In genomic region chr5:55308254-55308836, GRCh38 we compare ENCODE assay signal across 8 cellular contexts. TPM values are rescaled to one million over a fixed set of nuclear protein-coding genes. Genes with fewer than 3 reads are reported as not detected.
DNase-seq lines count a peak whose midpoint lies in the region; ATAC-seq and TF ChIP-seq lines count a peak whose summit lies in the region.

No MANE protein-coding gene starts in this region.

- H3K9me3 Mint-ChIP-seq in osteocyte (ENCODE audit: unreplicated experiment): no peaks in the 10 kb centered on the region

- H3K4me3 Mint-ChIP-seq in osteocyte (ENCODE audit: unreplicated experiment): no peak overlapping the region

- no peaks in the 10 kb centered on the region for H3K27me3 Mint-ChIP-seq in osteocyte (ENCODE audit: unreplicated experiment)

- TF ChIP-seq POLR2A in erythroblast (IDR thresholded peaks at IDR 0.05; ENCODE audit: low read length): no peak

- DNase-seq in activated CD8-positive, alpha-beta memory T cell treated with anti-CD3 and anti-CD28 coated beads, Interleukin-2, amount 50 U/mL, for 48 hours: peak; percentile 58
- no peak for DNase-seq in activated CD8-positive, alpha-beta memory T cell treated with anti-CD3 and anti-CD28 coated beads, Interleukin-2, amount 50 U/mL, for 4 hours
- DNase-seq in erythroblast (lab: John Stamatoyannopoulos, UW) (peak; percentile 70 to 75), osteocyte (ENCODE audit: extremely low spot score, unreplicated experiment) (no peak)

- no peak overlapping the region for H3K27ac Mint-ChIP-seq in osteocyte (ENCODE audit: unreplicated experiment)

- H3K36me3 Mint-ChIP-seq in osteocyte (ENCODE audit: unreplicated experiment): peaks cover 3% of the 10 kb centered on the region

- ATAC-seq in HG03025 (IDR thresholded peaks at IDR 0.05; ENCODE audit: low FRiP score, unreplicated experiment) (peak; percentile 3), SK-N-SH treated with all-trans-retinoic acid at 6 μM for 48 hours (peak; percentile 28), HG02884 (IDR thresholded peaks at IDR 0.05; ENCODE audit: unreplicated experiment) (no peak), GM21423 (IDR thresholded peaks at IDR 0.05; ENCODE audit: unreplicated experiment) (no peak)

- TF ChIP-seq CTCF in osteocyte (IDR thresholded peaks at IDR 0.05): peak; percentile 25

- H3K4me1 Mint-ChIP-seq in osteocyte (ENCODE audit: unreplicated experiment): peaks cover 18% of the 10 kb centered on the region

TF ChIP-seq in SK-N-SH treated with all-trans-retinoic acid at 6 μM for 48 hours, 23 proteins besides CTCF, POLR2A, EP300 and RAD21:
- TF ChIP-seq CREB5 (CRISPR knock-in tag; IDR thresholded peaks at IDR 0.05; ENCODE audit: low read depth) (no peak), ZC3H10 (CRISPR knock-in tag; IDR thresholded peaks at IDR 0.05) (no peak), BACH2 (CRISPR knock-in tag; IDR thresholded peaks at IDR 0.05; ENCODE audit: borderline replicate concordance) (no peak), SNAI2 (CRISPR knock-in tag; IDR thresholded peaks at IDR 0.05) (no peak), ZFP3 (CRISPR knock-in tag; IDR thresholded peaks at IDR 0.05) (no peak), ESRRG (CRISPR knock-in tag; IDR thresholded peaks at IDR 0.05) (no peak), OSR1 (CRISPR knock-in tag; IDR thresholded peaks at IDR 0.05) (no peak), ISL1 (CRISPR knock-in tag; IDR thresholded peaks at IDR 0.05) (no peak), ZNF565 (CRISPR knock-in tag; conservative IDR thresholded peaks at IDR 0.05; ENCODE audit: low read depth) (no peak), RARB (CRISPR knock-in tag; IDR thresholded peaks at IDR 0.05) (no peak), ZFP30 (CRISPR knock-in tag; IDR thresholded peaks at IDR 0.05) (no peak), GLIS3 (CRISPR knock-in tag; IDR thresholded peaks at IDR 0.05) (no peak), TOX (CRISPR knock-in tag; IDR thresholded peaks at IDR 0.05; ENCODE audit: borderline replicate concordance) (no peak), ZNF8 (CRISPR knock-in tag; IDR thresholded peaks at IDR 0.05) (no peak), ZNF70 (CRISPR knock-in tag; IDR thresholded peaks at IDR 0.05) (no peak), POU6F1 (CRISPR knock-in tag; IDR thresholded peaks at IDR 0.05; ENCODE audit: borderline replicate concordance, low read depth) (no peak)

RNA-seq across cellular contexts. Expression of gene MTREX, which starts 0.6 kb away (rescaled TPM):
- 58.5 and 61.3 TPM in 2 replicates for total RNA-seq in osteocyte

RNA-seq across cellular contexts. Expression of gene DHX29, which starts 0.9 kb away (rescaled TPM):
- total RNA-seq in osteocyte: 23.1 and 24.5 TPM in 2 replicates

Comparison
In these comparisons a context has a peak if more than half of its experiments do, and no peak if none do; other contexts are left out.
1. DNase-seq: peak in activated CD8-positive, alpha-beta memory T cell treated with anti-CD3 and anti-CD28 coated beads, Interleukin-2, amount 50 U/mL, for 48 hours (single experiment) and erythroblast (2 of 2); none in activated CD8-positive, alpha-beta memory T cell treated with anti-CD3 and anti-CD28 coated beads, Interleukin-2, amount 50 U/mL, for 4 hours (single experiment) and osteocyte (single experiment).
2. ATAC-seq: peak in HG03025 (single experiment) and SK-N-SH treated with all-trans-retinoic acid at 6 μM for 48 hours (single experiment); none in HG02884 (single experiment) and GM21423 (single experiment).